Comparison of ENCODE assay signal across 1 cellular context in the genomic region with DNA sequence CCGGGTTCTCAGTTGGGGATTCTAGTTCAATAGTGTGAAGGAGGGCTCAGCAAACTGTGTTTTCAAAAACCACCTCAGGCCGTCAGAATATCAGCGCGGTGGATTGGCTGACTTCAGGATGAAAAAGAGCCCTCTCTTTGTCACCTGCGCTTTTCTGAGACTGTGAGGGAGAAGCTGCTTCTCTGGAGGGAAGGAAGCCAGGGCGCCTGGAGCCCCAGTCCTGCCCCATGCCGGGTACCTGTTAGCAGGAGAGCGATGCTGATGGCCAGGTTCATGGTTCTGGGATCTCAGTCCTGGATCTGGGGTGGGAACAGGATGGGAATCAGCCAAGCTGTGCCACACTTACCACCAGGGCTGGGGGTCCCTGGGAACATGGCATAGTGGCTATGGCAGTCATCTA.
TF ChIP-seq lines count a peak whose summit lies in the region.

No MANE protein-coding gene starts in this region.

TF ChIP-seq in H1, 55 proteins besides CTCF, POLR2A, EP300 and RAD21:
- peak; percentile 44; the same call in 1 of the 2 replicates for TF ChIP-seq POLR2AphosphoS5 (IDR thresholded peaks at IDR 0.05; ENCODE audit: low read depth, low read length)
- TF ChIP-seq SP4 (IDR thresholded peaks at IDR 0.05; ENCODE audit: low read length) = no peak
- no peak for TF ChIP-seq GABPA (IDR thresholded peaks at IDR 0.05; ENCODE audit: borderline replicate concordance, insufficient read depth, low read length)
